In the genomic region with DNA sequence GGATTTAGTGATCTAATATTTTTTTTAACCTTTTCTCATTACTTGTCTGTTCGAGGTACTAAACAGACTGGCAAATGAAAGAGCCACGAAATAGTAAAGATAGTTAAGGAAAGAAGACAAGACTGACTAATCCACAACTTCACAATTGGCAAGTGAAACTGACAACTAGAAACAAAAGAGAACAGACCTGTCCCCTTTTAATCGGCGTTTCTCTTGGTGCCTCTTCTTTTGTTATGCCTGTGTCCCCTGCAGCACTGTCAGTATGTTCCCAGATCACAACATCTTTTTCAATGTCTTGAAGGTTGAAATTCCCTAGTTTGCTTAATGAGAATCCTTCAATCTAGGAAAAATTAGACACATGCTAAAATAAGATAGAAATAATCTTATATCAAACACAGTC, we compare ENCODE assay signal across 23 cellular contexts.
"Had no signal": no experiment of that assay in that cellular context is flagged by ENCODE, and none has a peak within 500 bp of the region (broad histone marks: within the 10 kb centered on the region; RNA-seq: fewer than 3 reads in every experiment).

No MANE protein-coding gene starts in this region.

- H3K27ac ChIP-seq: foreskin keratinocyte, left lung, prostate gland, spleen, testis had no signal

- H3K4me1 Mint-ChIP-seq: activated naive CD4-positive, alpha-beta T cell treated with anti-CD3 and anti-CD28 coated beads, Interleukin-2, amount 50 U/mL, for 24 hours; brain; mesothelial cell of epicardium had no signal

- H3K27me3 ChIP-seq: foreskin keratinocyte, left lung, spleen, testis had no signal

- H3K27ac Mint-ChIP-seq: activated naive CD4-positive, alpha-beta T cell treated with anti-CD3 and anti-CD28 coated beads, Interleukin-2, amount 50 U/mL, for 24 hours; activated T-helper 1 cell treated with anti-CD3 and anti-CD28 coated beads, Interleukin-12 subunit alpha, Interleukin-12 subunit beta, Interleukin-2, Interleukin-4 antibody, amounts not matched to agents 30 ng/mL and 10 ng/mL and 1 ng/mL, durations not matched to agents 14 hours and 24 hours and 36 hours; mesothelial cell of epicardium had no signal

- H3K4me1 ChIP-seq: foreskin keratinocyte, left lung, prostate gland, testis had no signal

- H3K9me3 ChIP-seq: left lung, prostate gland, spleen, testis had no signal

- ATAC-seq: foreskin keratinocyte; left lung; naive thymus-derived CD8-positive, alpha-beta T cell; SK-N-SH treated with all-trans-retinoic acid at 6 μM for 48 hours had no signal

- H3K27me3 Mint-ChIP-seq: activated naive CD4-positive, alpha-beta T cell treated with anti-CD3 and anti-CD28 coated beads, Interleukin-2, amount 50 U/mL, for 24 hours; brain; naive thymus-derived CD8-positive, alpha-beta T cell had no signal

- H3K4me3 Mint-ChIP-seq: activated naive CD4-positive, alpha-beta T cell treated with anti-CD3 and anti-CD28 coated beads, Interleukin-2, amount 50 U/mL, for 24 hours; activated T-helper 1 cell treated with anti-CD3 and anti-CD28 coated beads, Interleukin-12 subunit alpha, Interleukin-12 subunit beta, Interleukin-2, Interleukin-4 antibody, amounts not matched to agents 30 ng/mL and 10 ng/mL and 1 ng/mL, durations not matched to agents 14 hours and 24 hours and 36 hours; brain; immature natural killer cell; mesothelial cell of epicardium; naive thymus-derived CD8-positive, alpha-beta T cell had no signal

- H3K9me3 Mint-ChIP-seq: activated naive CD4-positive, alpha-beta T cell treated with anti-CD3 and anti-CD28 coated beads, Interleukin-2, amount 50 U/mL, for 24 hours; activated T-helper 1 cell treated with anti-CD3 and anti-CD28 coated beads, Interleukin-12 subunit alpha, Interleukin-12 subunit beta, Interleukin-2, Interleukin-4 antibody, amounts not matched to agents 30 ng/mL and 10 ng/mL and 1 ng/mL, durations not matched to agents 14 hours and 24 hours and 36 hours; immature natural killer cell had no signal

- H3K4me3 ChIP-seq: left lung, prostate gland, spleen, testis had no signal

- DNase-seq: activated CD4-positive, alpha-beta T cell treated with anti-CD3 and anti-CD28 coated beads, Interleukin-2, amount 50 U/mL, for 4 hours; activated CD8-positive, alpha-beta memory T cell treated with anti-CD3 and anti-CD28 coated beads, Interleukin-2, amount 50 U/mL, for 48 hours; activated gamma-delta T cell treated with Interleukin-2 at 50 U/mL for 16 hours; anterior cingulate cortex; dermis blood vessel endothelial cell; effector CD8-positive, alpha-beta T cell; foreskin keratinocyte; immature natural killer cell; left lung; naive thymus-derived CD8-positive, alpha-beta T cell; spleen; stimulated activated CD4-positive, alpha-beta T cell treated with anti-CD3 and anti-CD28 coated beads, Interleukin-4, amount 100 ng/mL, for 1 hour; stimulated activated naive CD4-positive, alpha-beta T cell; T-helper 1 cell; T-helper 9 cell; testis; trophoblast cell had no signal
